In the genomic region with DNA sequence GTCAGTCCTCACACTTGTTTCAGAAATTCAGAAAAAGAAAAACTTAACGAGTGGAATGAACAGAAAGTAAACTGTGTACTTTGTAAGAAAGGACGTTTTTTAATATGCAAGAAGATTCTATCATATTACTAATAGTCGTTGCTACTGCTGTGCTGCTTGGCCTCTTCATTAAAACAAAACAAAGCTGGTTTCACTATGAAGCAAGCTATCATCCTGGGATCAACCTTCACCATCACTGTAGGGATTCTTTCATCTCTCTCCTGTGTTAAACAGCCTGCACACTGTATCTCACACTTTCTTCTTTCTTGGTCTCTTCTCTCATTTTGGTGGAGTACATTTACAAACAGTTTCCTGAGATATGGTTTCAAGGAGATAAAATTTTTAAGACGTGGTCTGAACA, we compare ENCODE assay signal across 15 cellular contexts.
"Had no signal": no experiment of that assay in that cellular context is flagged by ENCODE, and none has a peak within 500 bp of the region (broad histone marks: within the 10 kb centered on the region; RNA-seq: fewer than 3 reads in every experiment).

No MANE protein-coding gene starts in this region.

- H3K27me3 ChIP-seq: cardiac muscle cell, colonic mucosa, left lung had no signal

- DNase-seq: activated CD4-positive, alpha-beta T cell treated with anti-CD3 and anti-CD28 coated beads for 1 hour; activated CD8-positive, alpha-beta memory T cell treated with anti-CD3 and anti-CD28 coated beads, Interleukin-2, amount 50 U/mL, for 48 hours; activated naive CD4-positive, alpha-beta T cell; colonic mucosa; effector CD4-positive, alpha-beta T cell; left lung; occipital lobe; stimulated activated CD4-positive, alpha-beta T cell treated with anti-CD3 and anti-CD28 coated beads, Interleukin-12 subunit alpha, Interleukin-12 subunit beta, amount 100 ng/mL, for 4 hours; stimulated activated naive CD8-positive, alpha-beta T cell treated with anti-CD3 and anti-CD28 coated beads, Interleukin-15, Interleukin-2, amounts not matched to agents 100 U/mL and 50 U/mL, for 24 hours had no signal

- H3K27ac Mint-ChIP-seq: activated CD4-positive, alpha-beta memory T cell treated with anti-CD3 and anti-CD28 coated beads for 36 hours had no signal

- H3K36me3 Mint-ChIP-seq: activated CD4-positive, alpha-beta memory T cell treated with anti-CD3 and anti-CD28 coated beads for 36 hours had no signal

- H3K27me3 Mint-ChIP-seq: activated CD4-positive, alpha-beta memory T cell treated with anti-CD3 and anti-CD28 coated beads for 36 hours had no signal

- FAIRE-seq: frontal cortex, keratinocyte had no signal

- H3K9me3 ChIP-seq: colonic mucosa, left lung had no signal

- ATAC-seq: left lung; sciatic nerve; stimulated activated naive CD8-positive, alpha-beta T cell treated with anti-CD3 and anti-CD28 coated beads, Interleukin-15, Interleukin-2, amounts not matched to agents 100 U/mL and 50 U/mL, for 24 hours had no signal

- H3K9me3 Mint-ChIP-seq: activated CD4-positive, alpha-beta memory T cell treated with anti-CD3 and anti-CD28 coated beads for 36 hours; nephron had no signal

- H3K27ac ChIP-seq: cardiac muscle cell, colonic mucosa, left lung had no signal

- H3K4me3 Mint-ChIP-seq: activated CD4-positive, alpha-beta memory T cell treated with anti-CD3 and anti-CD28 coated beads for 36 hours; nephron had no signal

- H3K36me3 ChIP-seq: cardiac muscle cell, colonic mucosa, left lung had no signal

- H3K4me3 ChIP-seq: cardiac muscle cell, colonic mucosa, left lung had no signal

- H3K4me1 ChIP-seq: colonic mucosa, left lung had no signal
